9 cellular contexts compared by ENCODE assay signal in the genomic region with DNA sequence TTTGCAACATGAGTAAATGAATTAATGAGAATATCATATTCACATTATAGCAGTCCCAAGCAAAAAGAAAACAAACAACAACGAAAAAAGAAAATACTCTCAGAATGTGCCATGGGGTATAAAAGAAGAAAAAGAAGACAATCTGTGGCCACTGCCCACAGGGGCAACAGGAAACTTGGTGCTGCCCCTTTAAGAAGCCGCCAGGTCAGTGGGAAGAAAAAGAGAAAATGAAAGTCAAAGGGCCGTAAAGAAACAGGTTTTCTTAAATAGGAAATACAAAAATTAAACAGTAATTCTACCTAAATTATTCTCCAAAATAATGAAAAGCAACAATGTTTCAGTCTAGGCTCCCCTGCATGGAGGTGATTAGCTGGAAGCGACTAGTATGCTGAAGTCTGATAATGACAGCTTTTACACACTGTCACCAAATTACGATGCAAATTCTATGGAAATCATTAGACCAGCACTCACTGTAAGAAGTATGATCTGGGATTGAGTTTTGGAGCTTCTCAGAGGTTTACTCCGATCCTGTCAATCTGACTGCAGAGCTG. TPM values are rescaled to one million over a fixed set of nuclear protein-coding genes. Genes with fewer than 3 reads are reported as not detected.
DNase-seq lines count a peak whose midpoint lies in the region; ATAC-seq, FAIRE-seq and TF ChIP-seq lines count a peak whose summit lies in the region.
"Had no signal": no experiment of that assay in that cellular context is flagged by ENCODE, and none has a peak within 500 bp of the region (broad histone marks: within the 10 kb centered on the region; RNA-seq: fewer than 3 reads in every experiment).

No MANE protein-coding gene starts in this region.

- H3K4me1 ChIP-seq in lower lobe of right lung = peaks cover 21% of the 10 kb centered on the region

- peak overlapping the region; percentile 90 for H3K4me3 Mint-ChIP-seq in activated T-helper 1 cell treated with anti-CD3 and anti-CD28 coated beads, Interleukin-12 subunit alpha, Interleukin-12 subunit beta, Interleukin-2, Interleukin-4 antibody, amounts not matched to agents 30 ng/mL and 10 ng/mL and 1 ng/mL, durations not matched to agents 14 hours and 24 hours and 36 hours
- no peak overlapping the region for H3K4me3 Mint-ChIP-seq in WTC11
- H3K4me3 Mint-ChIP-seq: neural crest cell had no signal

- H3K27me3 Mint-ChIP-seq in activated T-helper 1 cell treated with anti-CD3 and anti-CD28 coated beads, Interleukin-12 subunit alpha, Interleukin-12 subunit beta, Interleukin-2, Interleukin-4 antibody, amounts not matched to agents 30 ng/mL and 10 ng/mL and 1 ng/mL, durations not matched to agents 14 hours and 24 hours and 36 hours (ENCODE audit: insufficient read depth) = no peaks in the 10 kb centered on the region
- no peaks in the 10 kb centered on the region for H3K27me3 Mint-ChIP-seq in WTC11 (ENCODE audit: low read depth)

- H3K27ac Mint-ChIP-seq in activated T-helper 1 cell treated with anti-CD3 and anti-CD28 coated beads, Interleukin-12 subunit alpha, Interleukin-12 subunit beta, Interleukin-2, Interleukin-4 antibody, amounts not matched to agents 30 ng/mL and 10 ng/mL and 1 ng/mL, durations not matched to agents 14 hours and 24 hours and 36 hours = peak overlapping the region; percentile 89
- no peak overlapping the region for H3K27ac Mint-ChIP-seq in WTC11

- H3K36me3 Mint-ChIP-seq in activated T-helper 1 cell treated with anti-CD3 and anti-CD28 coated beads, Interleukin-12 subunit alpha, Interleukin-12 subunit beta, Interleukin-2, Interleukin-4 antibody, amounts not matched to agents 30 ng/mL and 10 ng/mL and 1 ng/mL, durations not matched to agents 14 hours and 24 hours and 36 hours (ENCODE audit: low read depth) = peaks cover 8% of the 10 kb centered on the region
- H3K36me3 Mint-ChIP-seq in WTC11 = no peaks in the 10 kb centered on the region

- ATAC-seq in HG02798 (IDR thresholded peaks at IDR 0.05; ENCODE audit: poor library complexity, unreplicated experiment) (peak; percentile 63), lower lobe of right lung (peak in 1 of 2 donors; percentile 70), WTC11 (no peak)

- no peaks in the 10 kb centered on the region for H3K27me3 ChIP-seq in lower lobe of right lung (ENCODE audit: low read depth)

- peaks cover 39% of the 10 kb centered on the region for H3K4me1 Mint-ChIP-seq in activated T-helper 1 cell treated with anti-CD3 and anti-CD28 coated beads, Interleukin-12 subunit alpha, Interleukin-12 subunit beta, Interleukin-2, Interleukin-4 antibody, amounts not matched to agents 30 ng/mL and 10 ng/mL and 1 ng/mL, durations not matched to agents 14 hours and 24 hours and 36 hours (ENCODE audit: low read depth)
- peaks cover 35% of the 10 kb centered on the region for H3K4me1 Mint-ChIP-seq in WTC11
- H3K4me1 Mint-ChIP-seq: neural crest cell had no signal

- intact Hi-C loops in activated T-helper 1 cell treated with anti-CD3 and anti-CD28 coated beads, Interleukin-12 subunit alpha, Interleukin-12 subunit beta, Interleukin-2, Interleukin-4 antibody, amounts not matched to agents 30 ng/mL and 10 ng/mL and 1 ng/mL, durations not matched to agents 14 hours and 24 hours and 36 hours (cut with micrococcal nuclease) = no loop called here
- intact Hi-C loops in lower lobe of right lung (cut with DNase I) = no loop called here

- TF ChIP-seq CTCF in lower lobe of right lung (IDR thresholded peaks at IDR 0.05) = no peak
- TF ChIP-seq CTCF in WTC11 (IDR thresholded peaks at IDR 0.05) = no peak

- H3K36me3 ChIP-seq in lower lobe of right lung = no peaks in the 10 kb centered on the region

- peak overlapping the region; percentile 64 for H3K27ac ChIP-seq in lower lobe of right lung

- TF ChIP-seq POLR2A in GM12891 (IDR thresholded peaks at IDR 0.05; ENCODE audit: low read depth, low read length) = no peak; the same call in 1 of the 2 replicates

- H3K4me3 ChIP-seq in lower lobe of right lung = peak overlapping the region; percentile 56

- POLR2A ChIA-PET in WTC11 (lab: Charles Lee) = no interaction called here

- DNase-seq in GM12891 (ENCODE audit: insufficient read length, low spot score) (peak; percentile 36), lower lobe of right lung (no peak), SIG-M5 treated with dmso at 0.1 percent for 504 hours (lab: John Stamatoyannopoulos, UW; ENCODE audit: unreplicated experiment) (no peak), NCI-H2196 (lab: John Stamatoyannopoulos, UW; ENCODE audit: unreplicated experiment) (no peak), WTC11 (ENCODE audit: low spot score) (no peak)
- DNase-seq in activated T-helper 1 cell treated with anti-CD3 and anti-CD28 coated beads, Interleukin-12 subunit alpha, Interleukin-12 subunit beta, Interleukin-2, Interleukin-4 antibody, amounts not matched to agents 30 ng/mL and 10 ng/mL and 1 ng/mL, durations not matched to agents 14 hours and 24 hours and 36 hours (ENCODE audit: low spot score) = no peak
- no peak for DNase-seq in activated CD4-positive, alpha-beta T cell treated with anti-CD3 and anti-CD28 coated beads, Interleukin-2, amount 50 U/mL, for 48 hours

- H3K9me3 ChIP-seq in lower lobe of right lung = no peaks in the 10 kb centered on the region

- H3K9me3 Mint-ChIP-seq in activated T-helper 1 cell treated with anti-CD3 and anti-CD28 coated beads, Interleukin-12 subunit alpha, Interleukin-12 subunit beta, Interleukin-2, Interleukin-4 antibody, amounts not matched to agents 30 ng/mL and 10 ng/mL and 1 ng/mL, durations not matched to agents 14 hours and 24 hours and 36 hours = no peaks in the 10 kb centered on the region
- no peaks in the 10 kb centered on the region for H3K9me3 Mint-ChIP-seq in WTC11
- H3K9me3 Mint-ChIP-seq: neural crest cell had no signal

- CTCF ChIA-PET in WTC11 (lab: Charles Lee) = interaction anchor here (1.5 kb wide), 2 partner anchors 12 to 13 kb away, joined by 5 read pairs; no protein-coding TSS in a partner anchor

- no peak for FAIRE-seq in GM12891 (lab: Jason Lieb, UNC)

TF ChIP-seq in GM12891, 5 proteins besides CTCF, POLR2A, EP300 and RAD21:
- TF ChIP-seq TAF1 (IDR thresholded peaks at IDR 0.05; ENCODE audit: low read depth, low read length) (no peak), POLR2AphosphoS5 (IDR thresholded peaks at IDR 0.05; ENCODE audit: low read depth, low read length) (no peak), PAX5 (IDR thresholded peaks at IDR 0.05; ENCODE audit: insufficient read depth, low read length, severe bottlenecking) (no peak), POU2F2 (IDR thresholded peaks at IDR 0.05; ENCODE audit: low read depth, low read length) (no peak), SPI1 (IDR thresholded peaks at IDR 0.05; ENCODE audit: low read depth, low read length) (no peak)

TF ChIP-seq in WTC11, 78 proteins besides CTCF, POLR2A, EP300 and RAD21 (continues in another document):
- TF ChIP-seq ZNF317 (CRISPR knock-in tag; IDR thresholded peaks at IDR 0.05; ENCODE audit: borderline replicate concordance, low read depth) = no peak
- TF ChIP-seq ZNF219 (CRISPR knock-in tag; IDR thresholded peaks at IDR 0.05; ENCODE audit: borderline replicate concordance) = no peak
- TF ChIP-seq, protein P1, sequence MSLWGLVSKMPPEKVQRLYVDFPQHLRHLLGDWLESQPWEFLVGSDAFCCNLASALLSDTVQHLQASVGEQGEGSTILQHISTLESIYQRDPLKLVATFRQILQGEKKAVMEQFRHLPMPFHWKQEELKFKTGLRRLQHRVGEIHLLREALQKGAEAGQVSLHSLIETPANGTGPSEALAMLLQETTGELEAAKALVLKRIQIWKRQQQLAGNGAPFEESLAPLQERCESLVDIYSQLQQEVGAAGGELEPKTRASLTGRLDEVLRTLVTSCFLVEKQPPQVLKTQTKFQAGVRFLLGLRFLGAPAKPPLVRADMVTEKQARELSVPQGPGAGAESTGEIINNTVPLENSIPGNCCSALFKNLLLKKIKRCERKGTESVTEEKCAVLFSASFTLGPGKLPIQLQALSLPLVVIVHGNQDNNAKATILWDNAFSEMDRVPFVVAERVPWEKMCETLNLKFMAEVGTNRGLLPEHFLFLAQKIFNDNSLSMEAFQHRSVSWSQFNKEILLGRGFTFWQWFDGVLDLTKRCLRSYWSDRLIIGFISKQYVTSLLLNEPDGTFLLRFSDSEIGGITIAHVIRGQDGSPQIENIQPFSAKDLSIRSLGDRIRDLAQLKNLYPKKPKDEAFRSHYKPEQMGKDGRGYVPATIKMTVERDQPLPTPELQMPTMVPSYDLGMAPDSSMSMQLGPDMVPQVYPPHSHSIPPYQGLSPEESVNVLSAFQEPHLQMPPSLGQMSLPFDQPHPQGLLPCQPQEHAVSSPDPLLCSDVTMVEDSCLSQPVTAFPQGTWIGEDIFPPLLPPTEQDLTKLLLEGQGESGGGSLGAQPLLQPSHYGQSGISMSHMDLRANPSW (CRISPR knock-in tag; conservative IDR thresholded peaks at IDR 0.05; ENCODE audit: low read depth) = no peak
- TF ChIP-seq, protein P2, sequence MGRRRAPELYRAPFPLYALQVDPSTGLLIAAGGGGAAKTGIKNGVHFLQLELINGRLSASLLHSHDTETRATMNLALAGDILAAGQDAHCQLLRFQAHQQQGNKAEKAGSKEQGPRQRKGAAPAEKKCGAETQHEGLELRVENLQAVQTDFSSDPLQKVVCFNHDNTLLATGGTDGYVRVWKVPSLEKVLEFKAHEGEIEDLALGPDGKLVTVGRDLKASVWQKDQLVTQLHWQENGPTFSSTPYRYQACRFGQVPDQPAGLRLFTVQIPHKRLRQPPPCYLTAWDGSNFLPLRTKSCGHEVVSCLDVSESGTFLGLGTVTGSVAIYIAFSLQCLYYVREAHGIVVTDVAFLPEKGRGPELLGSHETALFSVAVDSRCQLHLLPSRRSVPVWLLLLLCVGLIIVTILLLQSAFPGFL (CRISPR knock-in tag; IDR thresholded peaks at IDR 0.05; ENCODE audit: borderline replicate concordance) = no peak
- TF ChIP-seq, protein P3, sequence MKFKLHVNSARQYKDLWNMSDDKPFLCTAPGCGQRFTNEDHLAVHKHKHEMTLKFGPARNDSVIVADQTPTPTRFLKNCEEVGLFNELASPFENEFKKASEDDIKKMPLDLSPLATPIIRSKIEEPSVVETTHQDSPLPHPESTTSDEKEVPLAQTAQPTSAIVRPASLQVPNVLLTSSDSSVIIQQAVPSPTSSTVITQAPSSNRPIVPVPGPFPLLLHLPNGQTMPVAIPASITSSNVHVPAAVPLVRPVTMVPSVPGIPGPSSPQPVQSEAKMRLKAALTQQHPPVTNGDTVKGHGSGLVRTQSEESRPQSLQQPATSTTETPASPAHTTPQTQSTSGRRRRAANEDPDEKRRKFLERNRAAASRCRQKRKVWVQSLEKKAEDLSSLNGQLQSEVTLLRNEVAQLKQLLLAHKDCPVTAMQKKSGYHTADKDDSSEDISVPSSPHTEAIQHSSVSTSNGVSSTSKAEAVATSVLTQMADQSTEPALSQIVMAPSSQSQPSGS (CRISPR knock-in tag; IDR thresholded peaks at IDR 0.05; ENCODE audit: borderline replicate concordance, low read depth) = no peak

RNA-seq across cellular contexts. Expression of a gene that starts 23.6 kb away (rescaled TPM):
- polyA plus RNA-seq in GM12891 (2012; ENCODE audit: low read depth, missing spikeins) = 21.1 TPM
- total RNA-seq in activated T-helper 1 cell treated with anti-CD3 and anti-CD28 coated beads, Interleukin-12 subunit alpha, Interleukin-12 subunit beta, Interleukin-2, Interleukin-4 antibody, amounts not matched to agents 30 ng/mL and 10 ng/mL and 1 ng/mL, durations not matched to agents 14 hours and 24 hours and 36 hours = 44.5 and 53.4 TPM in 2 replicates
- total RNA-seq in lower lobe of right lung = 12.7 TPM
- 35.0 to 41.2 TPM (median 38.8 TPM) in 3 replicates for total RNA-seq in WTC11 (2021)
